1 cellular context compared by ENCODE assay signal in genomic region chr19:34772697-34773554, GRCh38.
TF ChIP-seq lines count a peak whose summit lies in the region.

Gene ZNF599 (minus strand): TSS chr19:34773215. CDS start chr19:34772841, 374 bp downstream.

TF ChIP-seq in K562, 482 proteins besides CTCF, POLR2A, EP300 and RAD21 (continued from another document and continues in another):
- TF ChIP-seq RREB1 (CRISPR knock-in tag; IDR thresholded peaks at IDR 0.05) = no peak
- TF ChIP-seq ATF1 (CRISPR knock-in tag; IDR thresholded peaks at IDR 0.05) = no peak
- TF ChIP-seq ATF1 (tag; IDR thresholded peaks at IDR 0.05) = peak; percentile 60
- no peak for TF ChIP-seq GTF2F1 (IDR thresholded peaks at IDR 0.05; ENCODE audit: low read depth, low read length)
- no peak for TF ChIP-seq FOXA3 (CRISPR knock-in tag; conservative IDR thresholded peaks at IDR 0.05 in 1 of 2, IDR thresholded peaks at IDR 0.05 in 1 of 2)
- peak; percentile 61 for TF ChIP-seq ZFX (CRISPR knock-in tag; IDR thresholded peaks at IDR 0.05)
- TF ChIP-seq EGR1 (conservative IDR thresholded peaks at IDR 0.05) = peak; percentile 85
- no peak for TF ChIP-seq TEAD1 (CRISPR knock-in tag; IDR thresholded peaks at IDR 0.05)
- TF ChIP-seq MAFG (tag; conservative IDR thresholded peaks at IDR 0.05) = no peak
- peak; percentile 75; the same call in 1 of the 2 replicates for TF ChIP-seq PHF8 (IDR thresholded peaks at IDR 0.05; ENCODE audit: borderline replicate concordance, low read length)
- no peak for TF ChIP-seq ELF4 (CRISPR knock-in tag; IDR thresholded peaks at IDR 0.05)
- no peak for TF ChIP-seq IRF2 (CRISPR knock-in tag; IDR thresholded peaks at IDR 0.05)
- TF ChIP-seq MBD2 (IDR thresholded peaks at IDR 0.05; ENCODE audit: borderline replicate concordance, low read depth) = 0 out of 2 replicates have a peak, but pooled peaks have one; percentile 49
- TF ChIP-seq HBP1 (CRISPR knock-in tag; IDR thresholded peaks at IDR 0.05) = no peak
- TF ChIP-seq POLR2AphosphoS5 (IDR thresholded peaks at IDR 0.05; ENCODE audit: control insufficient read depth, insufficient read depth, low read depth, low read length) = no peak
- peak; percentile 65 for TF ChIP-seq PKNOX1 (IDR thresholded peaks at IDR 0.05)
- TF ChIP-seq STAT5A (IDR thresholded peaks at IDR 0.05; ENCODE audit: borderline replicate concordance, low read length) = no peak
- no peak for TF ChIP-seq ZNF583 (CRISPR knock-in tag; IDR thresholded peaks at IDR 0.05)
- peak; percentile 72; the same call in 1 of the 2 replicates for TF ChIP-seq CREB3L1 (IDR thresholded peaks at IDR 0.05; ENCODE audit: borderline replicate concordance, low read depth)
- TF ChIP-seq ZC3H11A (IDR thresholded peaks at IDR 0.05; ENCODE audit: low read depth, low read length) = peak; percentile 12; the same call in 1 of the 2 replicates
- TF ChIP-seq CBX8 (IDR thresholded peaks at IDR 0.05; ENCODE audit: borderline replicate concordance, extremely low read depth, low read depth, low read length, poor library complexity, severe bottlenecking) = no peak
- 0 out of 2 replicates have a peak, but pooled peaks have one; percentile 42 for TF ChIP-seq ETV5 (CRISPR knock-in tag; IDR thresholded peaks at IDR 0.05; ENCODE audit: low read depth)
- TF ChIP-seq ARID4B (CRISPR knock-in tag; IDR thresholded peaks at IDR 0.05) = 0 out of 2 replicates have a peak, but pooled peaks have one; percentile 20
- peak; percentile 95 for TF ChIP-seq ZBTB40 (IDR thresholded peaks at IDR 0.05)
- TF ChIP-seq ZBTB40 (CRISPR knock-in tag; IDR thresholded peaks at IDR 0.05) = no peak
- TF ChIP-seq MAZ (CRISPR knock-in tag; conservative IDR thresholded peaks at IDR 0.05 in 1 of 2, IDR thresholded peaks at IDR 0.05 in 1 of 2) = peak in 1 of 2 experiments; percentile 52; a peak in 2 of 4 replicates
- no peak for TF ChIP-seq HDAC6 (IDR thresholded peaks at IDR 0.05; ENCODE audit: low read depth, low read length)
- TF ChIP-seq CBFA2T3 (IDR thresholded peaks at IDR 0.05) = no peak
- TF ChIP-seq PHF20 (IDR thresholded peaks at IDR 0.05; ENCODE audit: partially characterized antibody) = peak; percentile 57
- TF ChIP-seq NFATC3 (IDR thresholded peaks at IDR 0.05) = no peak
- 0 out of 2 replicates have a peak, but pooled peaks have one; percentile 24 for TF ChIP-seq ETV1 (tag; conservative IDR thresholded peaks at IDR 0.05; ENCODE audit: low read depth)
- TF ChIP-seq TCF7L2 (IDR thresholded peaks at IDR 0.05; ENCODE audit: low read depth, low read length) = no peak
